In the genomic region with DNA sequence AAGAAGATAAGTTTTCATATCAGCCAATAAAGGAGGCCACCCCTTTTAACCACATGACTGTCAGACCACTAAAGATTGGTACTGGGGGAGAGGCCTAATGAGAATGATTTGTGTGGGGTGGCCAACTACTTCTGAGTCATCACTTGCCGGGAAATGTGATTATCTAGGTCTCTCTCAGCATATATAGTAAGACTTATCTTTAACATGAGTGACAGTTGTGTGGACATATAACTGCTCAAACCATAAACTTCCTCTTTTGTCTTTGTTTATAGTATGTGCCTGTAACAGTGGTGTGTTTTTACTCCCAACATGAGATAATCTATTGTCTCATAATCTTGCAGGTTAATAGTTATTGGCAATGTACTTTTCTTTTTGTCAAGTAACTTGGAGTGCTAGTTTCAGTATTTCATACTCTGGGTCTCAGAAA, we compare ENCODE assay signal across 10 cellular contexts.
A peak's percentile ranks its signal among the peaks of the same experiment; 100 is the strongest.
DNase-seq lines count a peak whose midpoint lies in the region; ATAC-seq lines count a peak whose summit lies in the region.
"Had no signal": no experiment of that assay in that cellular context is flagged by ENCODE, and none has a peak within 500 bp of the region (broad histone marks: within the 10 kb centered on the region; RNA-seq: fewer than 3 reads in every experiment).

No MANE protein-coding gene starts in this region.

- no peak overlapping the region for H3K27ac Mint-ChIP-seq in immature natural killer cell
- H3K27ac Mint-ChIP-seq: activated naive CD8-positive, alpha-beta T cell had no signal

- ATAC-seq in GM18858 (IDR thresholded peaks at IDR 0.05; ENCODE audit: unreplicated experiment), result peak; percentile 52
- peak; percentile 86 for ATAC-seq in HG02884 (IDR thresholded peaks at IDR 0.05; ENCODE audit: unreplicated experiment)

- H3K36me3 Mint-ChIP-seq in immature natural killer cell, result peaks cover 3 to 15% (median 4%) of the 10 kb centered on the region in 3 donors

- no peak overlapping the region for H3K4me3 Mint-ChIP-seq in immature natural killer cell
- H3K4me3 Mint-ChIP-seq: activated naive CD8-positive, alpha-beta T cell had no signal

- H3K4me1 Mint-ChIP-seq in immature natural killer cell, result peaks cover 9 to 18% of the 10 kb centered on the region in 2 donors

- no peaks in the 10 kb centered on the region for H3K9me3 Mint-ChIP-seq in immature natural killer cell

- peaks cover 0 to 2% (median 0%) of the 10 kb centered on the region in 3 donors for H3K27me3 Mint-ChIP-seq in immature natural killer cell (ENCODE audit: low read depth in 3 of 3)
- H3K27me3 Mint-ChIP-seq: activated naive CD8-positive, alpha-beta T cell had no signal

- DNase-seq in OCI-M1 (lab: John Stamatoyannopoulos, UW), result peak; percentile 98
- peak; percentile 73 for DNase-seq in iris pigment epithelial cell (ENCODE audit: low read depth)
- no peak for DNase-seq in occipital lobe (lab: John Stamatoyannopoulos, UW)
- DNase-seq in HT-29 (ENCODE audit: low spot score), result no peak
- DNase-seq in NCI-H1417 (lab: John Stamatoyannopoulos, UW), result no peak
- no peak for DNase-seq in immature natural killer cell
- DNase-seq: head of caudate nucleus had no signal

Comparison
In these comparisons a context has a peak if more than half of its experiments do, and no peak if none do; other contexts are left out.
1. DNase-seq: peak in OCI-M1 (single experiment) and iris pigment epithelial cell (single experiment); none in occipital lobe (single experiment), HT-29 (single experiment), NCI-H1417 (0 of 3) and immature natural killer cell (0 of 3).